In the genomic region with DNA sequence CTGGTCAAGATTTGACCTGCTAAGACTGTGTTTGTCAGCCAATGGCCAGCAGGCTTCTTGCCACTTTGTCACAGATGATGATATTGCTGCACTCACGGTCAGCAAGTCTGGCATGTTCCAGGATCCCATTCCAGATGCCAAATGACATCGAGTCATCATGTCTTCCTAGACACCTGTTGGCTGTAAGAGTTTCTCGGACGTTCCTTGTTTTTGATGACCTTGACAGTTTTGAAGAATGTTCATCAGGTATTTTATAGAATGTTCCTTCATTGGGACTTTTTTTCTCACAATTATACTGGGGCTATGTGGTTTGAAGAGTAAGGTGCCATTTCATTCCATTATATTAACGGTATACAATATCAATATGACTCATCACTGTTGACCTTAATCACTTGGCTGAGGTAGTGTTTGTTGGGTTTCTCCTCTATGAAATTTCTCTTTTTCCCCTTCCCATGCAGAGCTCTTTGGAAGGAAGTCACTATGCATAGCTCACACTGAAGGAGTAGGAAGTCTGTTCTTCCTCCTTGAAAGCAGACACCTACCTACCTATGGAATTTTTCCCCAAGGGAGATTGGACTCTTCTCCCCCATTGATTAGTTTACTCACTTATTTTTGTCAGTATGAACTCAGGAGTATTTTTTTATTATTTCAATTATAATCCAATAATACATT, we compare ENCODE assay signal across 25 cellular contexts. TPM values are rescaled to one million over a fixed set of nuclear protein-coding genes. Genes with fewer than 3 reads are reported as not detected.
DNase-seq lines count a peak whose midpoint lies in the region; ATAC-seq and TF ChIP-seq lines count a peak whose summit lies in the region.
"Had no signal": no experiment of that assay in that cellular context is flagged by ENCODE, and none has a peak within 500 bp of the region (broad histone marks: within the 10 kb centered on the region; RNA-seq: fewer than 3 reads in every experiment).

No MANE protein-coding gene starts in this region.

- H3K36me3 ChIP-seq in HEK293 (ENCODE audit: control insufficient read depth in 2 of 2, insufficient read depth in 1 of 2, low read length in 2 of 2) (no peaks in the 10 kb centered on the region), RWPE2 (ENCODE audit: low read depth) (no peaks in the 10 kb centered on the region), GM23338 (ENCODE audit: insufficient read depth) (no peaks in the 10 kb centered on the region)

- no peak overlapping the region for H2AFZ ChIP-seq in GM23338

- POLR2A ChIA-PET in HEK293 (lab: Yijun Ruan, JAX) = no interaction called here

- no peaks in the 10 kb centered on the region for H3K9me3 ChIP-seq in HEK293 (ENCODE audit: control insufficient read depth, insufficient read depth, low read depth, low read length)
- H3K9me3 ChIP-seq in RWPE2 (ENCODE audit: severe bottlenecking) = no peaks in the 10 kb centered on the region
- H3K9me3 ChIP-seq: Caco-2 had no signal

- H3K36me3 Mint-ChIP-seq in GM23338 (ENCODE audit: low read depth) = peaks cover 9% of the 10 kb centered on the region; the same call in 1 of the 3 replicates
- H3K36me3 Mint-ChIP-seq: CD4-positive, alpha-beta memory T cell had no signal

- peaks cover under 1% of the 10 kb centered on the region; the same call in 1 of the 2 replicates for H3K79me2 ChIP-seq in GM23338 (replicated peaks; ENCODE audit: insufficient read depth)

- no peaks in the 10 kb centered on the region for H3F3A ChIP-seq in GM23338 (replicated peaks; ENCODE audit: low read depth)

- H3K4me1 Mint-ChIP-seq in GM23338 = peaks cover 24% of the 10 kb centered on the region
- H3K4me1 Mint-ChIP-seq: CD4-positive, alpha-beta memory T cell had no signal

- H3K27me3 ChIP-seq in RWPE2 (ENCODE audit: insufficient read depth, poor library complexity, severe bottlenecking) = no peaks in the 10 kb centered on the region
- H3K27me3 ChIP-seq in GM23338 (ENCODE audit: insufficient read depth) = no peaks in the 10 kb centered on the region
- H3K27me3 ChIP-seq: BLaER1 treated with 17β-estradiol and CSF1 and Interleukin-3, amounts not matched to agents 10 nM and 100 nM had no signal

- DNase-seq in A172 (ENCODE audit: low spot score) (peak; percentile 31), RWPE2 (ENCODE audit: low spot score) (no peak), epithelial cell of prostate (ENCODE audit: low read depth, low spot score) (no peak), cortex of kidney (lab: John Stamatoyannopoulos, UW) (no peak), KBM-7 (no peak), GM23338 (ENCODE audit: low spot score) (no peak)
- DNase-seq: AML-193; Caco-2; CD4-positive, alpha-beta memory T cell; DMS79 treated with DMSO at 0.1 percent for 48 hours; GF-D8; NCI-H1092 treated with DMSO at 0.1 percent for 48 hours; NCI-H1436 treated with DMSO at 0.1 percent for 48 hours; NCI-H187 treated with DMSO at 0.1 percent for 48 hours; NCI-H524 treated with DMSO at 0.1 percent for 48 hours; NCI-H774; NK-92 treated with Interleukin-12 subunit alpha and Interleukin-12 subunit beta, amount 100 ng/mL, for 24 hours; RPMI8226; SHP77 treated with DMSO at 0.1 percent for 48 hours; T-helper 1 cell had no signal

- in situ Hi-C loops in KBM-7 (cut with MboI; ENCODE audit: low pct_unique_long_range_greater_than_20kb, low sequenced_read_pairs) = no loop called here

- TF ChIP-seq CTCF in HEK293 (tag by site-specific recombination; IDR thresholded peaks at IDR 0.05) (no peak), RWPE2 (IDR thresholded peaks at IDR 0.05; ENCODE audit: poor library complexity, severe bottlenecking) (no peak), GM23338 (conservative IDR thresholded peaks at IDR 0.05; ENCODE audit: low read depth in 2 of 2) (no peak)

- H4K20me1 ChIP-seq in GM23338 (replicated peaks; ENCODE audit: insufficient read depth) = no peaks in the 10 kb centered on the region
- H4K20me1 ChIP-seq: BLaER1 treated with 17β-estradiol and CSF1 and Interleukin-3, amounts not matched to agents 10 nM and 100 nM had no signal

- no peak overlapping the region for H3K27ac ChIP-seq in HEK293 (ENCODE audit: extremely low read depth, low read depth, low read length)
- H3K27ac ChIP-seq in RWPE2 (ENCODE audit: poor library complexity, severe bottlenecking) = peak overlapping the region; percentile 25
- H3K27ac ChIP-seq in epithelial cell of prostate = peak overlapping the region; percentile 3
- no peak overlapping the region for H3K27ac ChIP-seq in GM23338 (ENCODE audit: low read depth)
- H3K27ac ChIP-seq: BLaER1 treated with 17β-estradiol and CSF1 and Interleukin-3, amounts not matched to agents 10 nM and 100 nM had no signal

- H3K4me3 Mint-ChIP-seq in GM23338 = no peak overlapping the region
- H3K4me3 Mint-ChIP-seq: CD4-positive, alpha-beta memory T cell; T-helper 2 cell treated with Interferon-gamma antibody and Interleukin-4, amounts not matched to agents 5 μg/mL and 100 μg/mL, for 36 hours had no signal

- peaks cover 22% of the 10 kb centered on the region for H3K9me2 ChIP-seq in GM23338 (ENCODE audit: insufficient read depth)

- H3K4me3 ChIP-seq in HEK293 (ENCODE audit: low read depth, low read length) (no peak overlapping the region), RWPE2 (ENCODE audit: severe bottlenecking) (no peak overlapping the region), GM23338 (no peak overlapping the region)
- H3K4me3 ChIP-seq: BLaER1 treated with 17β-estradiol and CSF1 and Interleukin-3, amounts not matched to agents 10 nM and 100 nM had no signal

- H3K4me2 ChIP-seq in GM23338 = no peak overlapping the region
- H3K4me2 ChIP-seq: BLaER1 treated with 17β-estradiol and CSF1 and Interleukin-3, amounts not matched to agents 10 nM and 100 nM had no signal

- H3K27ac Mint-ChIP-seq in GM23338 = no peak overlapping the region
- H3K27ac Mint-ChIP-seq: CD4-positive, alpha-beta memory T cell; T-helper 2 cell treated with Interferon-gamma antibody and Interleukin-4, amounts not matched to agents 5 μg/mL and 100 μg/mL, for 36 hours had no signal

- H3K27me3 Mint-ChIP-seq in GM23338 (ENCODE audit: insufficient read depth, low read depth, poor library complexity) = peaks cover 2% of the 10 kb centered on the region

- H3K9me3 Mint-ChIP-seq in GM23338 = no peaks in the 10 kb centered on the region
- H3K9me3 Mint-ChIP-seq: T-helper 2 cell treated with Interferon-gamma antibody and Interleukin-4, amounts not matched to agents 5 μg/mL and 100 μg/mL, for 36 hours had no signal

- ATAC-seq in RWPE2 (ENCODE audit: low read depth) (peak; percentile 79), HG03097 (IDR thresholded peaks at IDR 0.05; ENCODE audit: low FRiP score, unreplicated experiment) (no peak), GM23338 (no peak)
- ATAC-seq: HCT116 had no signal

- H3K4me1 ChIP-seq in HEK293 (ENCODE audit: control insufficient read depth, insufficient read depth, low read length) (no peaks in the 10 kb centered on the region), RWPE2 (ENCODE audit: insufficient read depth, poor library complexity, severe bottlenecking) (peaks cover 25% of the 10 kb centered on the region), GM23338 (ENCODE audit: insufficient read depth) (peaks cover 21% of the 10 kb centered on the region)
- H3K4me1 ChIP-seq: BLaER1 treated with 17β-estradiol and CSF1 and Interleukin-3, amounts not matched to agents 10 nM and 100 nM; Caco-2 had no signal

- CTCF ChIA-PET in HEK293 (lab: Yijun Ruan, JAX) = interaction anchor here (1.0 kb wide), 1 partner anchor 35 kb away, joined by 3 read pairs; no protein-coding TSS in a partner anchor

TF ChIP-seq in HEK293, 187 proteins besides CTCF, POLR2A, EP300 and RAD21:
- TF ChIP-seq, protein P1, sequence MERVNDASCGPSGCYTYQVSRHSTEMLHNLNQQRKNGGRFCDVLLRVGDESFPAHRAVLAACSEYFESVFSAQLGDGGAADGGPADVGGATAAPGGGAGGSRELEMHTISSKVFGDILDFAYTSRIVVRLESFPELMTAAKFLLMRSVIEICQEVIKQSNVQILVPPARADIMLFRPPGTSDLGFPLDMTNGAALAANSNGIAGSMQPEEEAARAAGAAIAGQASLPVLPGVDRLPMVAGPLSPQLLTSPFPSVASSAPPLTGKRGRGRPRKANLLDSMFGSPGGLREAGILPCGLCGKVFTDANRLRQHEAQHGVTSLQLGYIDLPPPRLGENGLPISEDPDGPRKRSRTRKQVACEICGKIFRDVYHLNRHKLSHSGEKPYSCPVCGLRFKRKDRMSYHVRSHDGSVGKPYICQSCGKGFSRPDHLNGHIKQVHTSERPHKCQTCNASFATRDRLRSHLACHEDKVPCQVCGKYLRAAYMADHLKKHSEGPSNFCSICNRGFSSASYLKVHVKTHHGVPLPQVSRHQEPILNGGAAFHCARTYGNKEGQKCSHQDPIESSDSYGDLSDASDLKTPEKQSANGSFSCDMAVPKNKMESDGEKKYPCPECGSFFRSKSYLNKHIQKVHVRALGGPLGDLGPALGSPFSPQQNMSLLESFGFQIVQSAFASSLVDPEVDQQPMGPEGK (tag by site-specific recombination; IDR thresholded peaks at IDR 0.05) = no peak
- peak; percentile 67 for TF ChIP-seq SCRT2 (tag by site-specific recombination; IDR thresholded peaks at IDR 0.05)
- no peak for TF ChIP-seq ZNF510 (tag by site-specific recombination; IDR thresholded peaks at IDR 0.05; ENCODE audit: insufficient replicate concordance)
- no peak for TF ChIP-seq FEZF1 (tag by site-specific recombination; IDR thresholded peaks at IDR 0.05)

TF ChIP-seq in GM23338, 12 proteins besides CTCF, POLR2A, EP300 and RAD21 (continues in another document):
- no peak for TF ChIP-seq CREB1 (CRISPR knock-in tag; IDR thresholded peaks at IDR 0.05; ENCODE audit: low read depth)
- no peak for TF ChIP-seq POLR2AphosphoS5 (IDR thresholded peaks at IDR 0.05; ENCODE audit: low read depth)
- TF ChIP-seq ZNF331 (CRISPR knock-in tag; IDR thresholded peaks at IDR 0.05; ENCODE audit: low read depth) = no peak
- TF ChIP-seq JUNB (IDR thresholded peaks at IDR 0.05; ENCODE audit: unreplicated experiment) = no peak
- TF ChIP-seq, protein P2, sequence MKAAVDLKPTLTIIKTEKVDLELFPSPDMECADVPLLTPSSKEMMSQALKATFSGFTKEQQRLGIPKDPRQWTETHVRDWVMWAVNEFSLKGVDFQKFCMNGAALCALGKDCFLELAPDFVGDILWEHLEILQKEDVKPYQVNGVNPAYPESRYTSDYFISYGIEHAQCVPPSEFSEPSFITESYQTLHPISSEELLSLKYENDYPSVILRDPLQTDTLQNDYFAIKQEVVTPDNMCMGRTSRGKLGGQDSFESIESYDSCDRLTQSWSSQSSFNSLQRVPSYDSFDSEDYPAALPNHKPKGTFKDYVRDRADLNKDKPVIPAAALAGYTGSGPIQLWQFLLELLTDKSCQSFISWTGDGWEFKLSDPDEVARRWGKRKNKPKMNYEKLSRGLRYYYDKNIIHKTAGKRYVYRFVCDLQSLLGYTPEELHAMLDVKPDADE (IDR thresholded peaks at IDR 0.05) = no peak

RNA-seq across cellular contexts. Expression of a gene that starts 31.6 kb away (rescaled TPM):
- 26.5 and 36.2 TPM in 2 replicates for total RNA-seq in A172 (2014; rRNA removed; shearing (Covaris generic))
- 19.2 and 21.8 TPM in 2 replicates for total RNA-seq in GM23338 (2014; rRNA removed; shearing (Covaris generic))
- 6.1 and 11.0 TPM in 2 replicates for polyA plus RNA-seq in GM23338 (2016; fragmentation: Nextera tagmentation; extraction: Ambion mirVana)
- total RNA-seq: CD4-positive, alpha-beta memory T cell had no signal
- polyA plus RNA-seq: CD4-positive, alpha-beta memory T cell had no signal

Comparison
In these comparisons a context has a peak if more than half of its experiments do, and no peak if none do; other contexts are left out.
1. H3K27ac ChIP-seq: peak in RWPE2 (single experiment) and epithelial cell of prostate (single experiment); none in HEK293 (single experiment) and GM23338 (single experiment).